3 cellular contexts compared by ENCODE assay signal in genomic region chr3:196042673-196043072, GRCh38.
TF ChIP-seq lines count a peak whose summit lies in the region.

No MANE protein-coding gene starts in this region.

TF ChIP-seq in HEK293, 187 proteins besides CTCF, POLR2A, EP300 and RAD21 (continues in another document):
- TF ChIP-seq ZBTB10 (tag by site-specific recombination; IDR thresholded peaks at IDR 0.05): no peak
- no peak for TF ChIP-seq ZSCAN30 (tag by site-specific recombination; IDR thresholded peaks at IDR 0.05)
- no peak for TF ChIP-seq PRDM1 (tag by site-specific recombination; IDR thresholded peaks at IDR 0.05)
- TF ChIP-seq ZBTB1 (tag by site-specific recombination; IDR thresholded peaks at IDR 0.05): 0 out of 2 replicates have a peak, but pooled peaks have one; percentile 37
- 0 out of 2 replicates have a peak, but pooled peaks have one; percentile 17 for TF ChIP-seq ZNF558 (tag by site-specific recombination; IDR thresholded peaks at IDR 0.05)
- TF ChIP-seq ZNF146 (tag by site-specific recombination; IDR thresholded peaks at IDR 0.05): peak; percentile 71
- peak; percentile 26; the same call in 1 of the 2 replicates for TF ChIP-seq ZNF76 (tag by site-specific recombination; IDR thresholded peaks at IDR 0.05; ENCODE audit: borderline replicate concordance, low read depth)
- TF ChIP-seq ZNF629 (tag by site-specific recombination; IDR thresholded peaks at IDR 0.05): peak; percentile 92
- no peak for TF ChIP-seq WT1 (tag by site-specific recombination; IDR thresholded peaks at IDR 0.05)
- peak; percentile 54; the same call in 1 of the 2 replicates for TF ChIP-seq ZNF335 (tag by site-specific recombination; conservative IDR thresholded peaks at IDR 0.05)
- no peak for TF ChIP-seq ZNF707 (tag by site-specific recombination; IDR thresholded peaks at IDR 0.05)
- peak; percentile 56 for TF ChIP-seq ZNF366 (tag by site-specific recombination; conservative IDR thresholded peaks at IDR 0.05)
- no peak for TF ChIP-seq ZNF747 (tag by site-specific recombination; IDR thresholded peaks at IDR 0.05)
- 0 out of 2 replicates have a peak, but pooled peaks have one; percentile 42 for TF ChIP-seq ZNF24 (tag by site-specific recombination; IDR thresholded peaks at IDR 0.05)
- TF ChIP-seq ZNF398 (tag by site-specific recombination; IDR thresholded peaks at IDR 0.05): no peak
- TF ChIP-seq ZNF514 (tag by site-specific recombination; IDR thresholded peaks at IDR 0.05): no peak
- TF ChIP-seq ZIC2 (tag by site-specific recombination; IDR thresholded peaks at IDR 0.05): no peak

TF ChIP-seq in IMR-90, 13 proteins besides CTCF, POLR2A, EP300 and RAD21:
- no peak for TF ChIP-seq CEBPB (IDR thresholded peaks at IDR 0.05; ENCODE audit: low read depth, low read length)

TF ChIP-seq in H1, 55 proteins besides CTCF, POLR2A, EP300 and RAD21:
- TF ChIP-seq YY1 (IDR thresholded peaks at IDR 0.05; ENCODE audit: low read depth, low read length) (no peak), EGR1 (IDR thresholded peaks at IDR 0.05; ENCODE audit: borderline replicate concordance, low read depth, low read length) (no peak), CBX5 (IDR thresholded peaks at IDR 0.05; ENCODE audit: low read depth, low read length) (no peak), SIX5 (IDR thresholded peaks at IDR 0.05; ENCODE audit: low read depth, low read length) (no peak), ATF3 (IDR thresholded peaks at IDR 0.05; ENCODE audit: insufficient read depth, low read depth, low read length) (no peak), USF2 (IDR thresholded peaks at IDR 0.05; ENCODE audit: low read length) (no peak), JUN (IDR thresholded peaks at IDR 0.05; ENCODE audit: low read depth, low read length) (no peak), RFX5 (IDR thresholded peaks at IDR 0.05; ENCODE audit: borderline replicate concordance, low read depth, low read length) (no peak), NRF1 (IDR thresholded peaks at IDR 0.05; ENCODE audit: low read depth, low read length) (no peak), SUZ12 (IDR thresholded peaks at IDR 0.05; ENCODE audit: low read length) (no peak), EZH2 (IDR thresholded peaks at IDR 0.05; ENCODE audit: low read depth, low read length, severe bottlenecking) (no peak), CEBPB (IDR thresholded peaks at IDR 0.05; ENCODE audit: low read depth, low read length) (no peak), CREB1 (IDR thresholded peaks at IDR 0.05) (no peak), TAF1 (IDR thresholded peaks at IDR 0.05; ENCODE audit: low read depth, low read length) (no peak), BRCA1 (IDR thresholded peaks at IDR 0.05; ENCODE audit: low read depth, low read length) (no peak), RXRA (IDR thresholded peaks at IDR 0.05; ENCODE audit: insufficient read depth, low read depth, low read length) (no peak), E2F6 (IDR thresholded peaks at IDR 0.05) (no peak), RNF2 (IDR thresholded peaks at IDR 0.05; ENCODE audit: borderline replicate concordance, low read depth, low read length, missing control alignments, poor library complexity, severe bottlenecking) (no peak), GABPA (IDR thresholded peaks at IDR 0.05; ENCODE audit: borderline replicate concordance, insufficient read depth, low read length) (no peak), CBX8 (IDR thresholded peaks at IDR 0.05; ENCODE audit: borderline replicate concordance, low read depth, low read length) (no peak)
TF ChIP-seq in H1: peak in this region for 0.
